ENCODE assay signal across 14 cellular contexts in the genomic region with DNA sequence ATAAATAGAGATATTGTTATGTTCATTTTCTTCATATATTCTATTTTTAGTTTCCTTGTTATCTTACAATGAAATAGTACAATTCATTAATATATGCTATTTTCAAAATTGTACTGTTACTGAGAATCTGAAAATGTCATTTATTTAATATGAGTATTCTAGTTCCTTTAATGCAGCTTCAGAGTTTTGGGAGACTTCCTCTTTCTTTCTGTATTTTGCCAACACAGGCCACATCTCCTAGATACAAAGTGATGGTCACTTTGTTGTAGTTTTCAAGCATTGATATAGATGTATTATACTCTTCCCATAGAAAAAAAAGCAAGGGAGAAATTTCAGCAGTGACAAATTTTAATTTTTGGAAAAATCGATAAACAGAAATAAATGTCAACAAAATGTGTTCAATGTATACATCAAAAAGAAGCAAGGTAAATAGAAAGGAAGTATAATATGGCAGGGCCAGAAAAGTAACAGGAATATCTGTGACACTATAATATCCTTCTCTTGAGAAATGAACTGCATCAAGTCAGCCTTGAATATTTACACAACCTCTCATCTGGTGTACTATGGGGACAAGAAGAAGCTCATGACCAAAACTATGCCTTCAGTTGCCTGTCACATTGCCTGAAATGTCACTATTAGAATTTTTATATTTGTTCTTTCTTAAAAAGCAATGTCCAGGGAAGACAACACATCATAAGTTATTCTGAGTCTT.
A peak's percentile ranks its signal among the peaks of the same experiment; 100 is the strongest.
DNase-seq lines count a peak whose midpoint lies in the region; ATAC-seq and TF ChIP-seq lines count a peak whose summit lies in the region.
"Had no signal": no experiment of that assay in that cellular context is flagged by ENCODE, and none has a peak within 500 bp of the region (broad histone marks: within the 10 kb centered on the region; RNA-seq: fewer than 3 reads in every experiment).

No MANE protein-coding gene starts in this region.

- TF ChIP-seq CTCF in OCI-LY3 (IDR thresholded peaks at IDR 0.05; ENCODE audit: low read depth, low read length) (no peak), testis (IDR thresholded peaks at IDR 0.05) (no peak)

- H3K9ac ChIP-seq in OCI-LY3 (ENCODE audit: low read length) = no peak overlapping the region

- H3K36me3 ChIP-seq in OCI-LY3 (replicated peaks; ENCODE audit: low read depth, low read length) = no peaks in the 10 kb centered on the region
- H3K36me3 ChIP-seq in testis (ENCODE audit: low read depth, missing control alignments) = no peaks in the 10 kb centered on the region
- H3K36me3 ChIP-seq: left lung, upper lobe of left lung had no signal

- no peak for DNase-seq in cardiac septum (ENCODE audit: low spot score)
- DNase-seq in testis = no peak
- DNase-seq in G401 (ENCODE audit: low spot score) = no peak
- DNase-seq in stimulated activated CD4-positive, alpha-beta T cell treated with anti-CD3 and anti-CD28 coated beads, Interleukin-2, amount 100 ng/mL, for 24 hours = no peak
- DNase-seq: CD4-positive, CD25-positive, alpha-beta regulatory T cell; left lung; NCI-H2029; upper lobe of left lung had no signal

- H3K4me3 ChIP-seq in OCI-LY3 (ENCODE audit: low read length) = peak overlapping the region; percentile 21; the same call in 1 of the 2 replicates
- no peak overlapping the region for H3K4me3 ChIP-seq in testis
- H3K4me3 ChIP-seq: left lung, upper lobe of left lung had no signal

- H3K4me1 ChIP-seq in OCI-LY3 (ENCODE audit: low read length) = peaks cover 36% of the 10 kb centered on the region
- no peaks in the 10 kb centered on the region for H3K4me1 ChIP-seq in testis
- H3K4me1 ChIP-seq: left lung, upper lobe of left lung had no signal

- intact Hi-C loops in cardiac septum (cut with DNase I) = no loop called here
- intact Hi-C loops in testis (cut with DNase I; ENCODE audit: low total_unique reads) = no loop called here

- TF ChIP-seq POLR2A in testis (IDR thresholded peaks at IDR 0.05) = no peak

- no peak overlapping the region for H2AFZ ChIP-seq in OCI-LY3 (ENCODE audit: low read depth, low read length)

- ATAC-seq in GM19023 (IDR thresholded peaks at IDR 0.05; ENCODE audit: unreplicated experiment) = peak; percentile 48
- ATAC-seq in GM21737 (IDR thresholded peaks at IDR 0.05; ENCODE audit: unreplicated experiment) = peak; percentile 45
- peak; percentile 37 for ATAC-seq in HG03159 (IDR thresholded peaks at IDR 0.05; ENCODE audit: unreplicated experiment)
- ATAC-seq: left lung, Panc1 had no signal

- WGBS in testis, 2 donors = 89 to 96% methylated on average over 1 of the region's 1 CpG

- H3K4me2 ChIP-seq in OCI-LY3 (ENCODE audit: low read length) = peak overlapping the region; percentile 61

- in situ Hi-C loops in G401 (cut with HindIII; ENCODE audit: low sequenced_read_pairs) = no loop called here

- H3K27ac ChIP-seq in OCI-LY3 (ENCODE audit: low read length) = peak overlapping the region; percentile 54
- no peak overlapping the region for H3K27ac ChIP-seq in testis
- H3K27ac ChIP-seq: left lung, upper lobe of left lung, VCaP had no signal

- H3K27me3 ChIP-seq in OCI-LY3 (ENCODE audit: low read depth, low read length) = no peaks in the 10 kb centered on the region
- H3K27me3 ChIP-seq in testis = no peaks in the 10 kb centered on the region
- H3K27me3 ChIP-seq: left lung, upper lobe of left lung had no signal

- H3K9me3 ChIP-seq in OCI-LY3 (ENCODE audit: insufficient read depth, low read length) = no peaks in the 10 kb centered on the region
- no peaks in the 10 kb centered on the region for H3K9me3 ChIP-seq in testis
- H3K9me3 ChIP-seq: left lung, upper lobe of left lung had no signal

- H3K79me2 ChIP-seq in OCI-LY3 (ENCODE audit: low read length) = no peaks in the 10 kb centered on the region

- H4K20me1 ChIP-seq in OCI-LY3 (ENCODE audit: insufficient read depth, low read length) = no peaks in the 10 kb centered on the region
